Comparison of ENCODE assay signal across 11 cellular contexts in genomic region chr10:69968830-69969229, GRCh38.
DNase-seq lines count a peak whose midpoint lies in the region; ATAC-seq and TF ChIP-seq lines count a peak whose summit lies in the region.
"Had no signal": no experiment of that assay in that cellular context is flagged by ENCODE, and none has a peak within 500 bp of the region (broad histone marks: within the 10 kb centered on the region; RNA-seq: fewer than 3 reads in every experiment).

No MANE protein-coding gene starts in this region.

- no peaks in the 10 kb centered on the region for H3K36me3 ChIP-seq in mucosa of descending colon (ENCODE audit: low read depth)

- no peaks in the 10 kb centered on the region for H3K4me1 Mint-ChIP-seq in activated T-cell treated with anti-CD3 and anti-CD28 coated beads, Interleukin-2, amount 50 U/mL, for 72 hours (ENCODE audit: low read depth)

- ATAC-seq in mucosa of descending colon = no peak
- no peak for ATAC-seq in activated T-cell treated with anti-CD3 and anti-CD28 coated beads, Interleukin-2, amount 50 U/mL, for 72 hours (replicated peaks in 1 of 2)
- ATAC-seq: sciatic nerve had no signal

- no peaks in the 10 kb centered on the region for H3K9me3 ChIP-seq in mucosa of descending colon

- no peaks in the 10 kb centered on the region for H3K9me3 Mint-ChIP-seq in activated T-cell treated with anti-CD3 and anti-CD28 coated beads, Interleukin-2, amount 50 U/mL, for 72 hours

- intact Hi-C loops in mucosa of descending colon (cut with DNase I, micrococcal nuclease) = no loop called here

- no peak overlapping the region for H3K4me3 Mint-ChIP-seq in activated T-cell treated with anti-CD3 and anti-CD28 coated beads, Interleukin-2, amount 50 U/mL, for 72 hours

- H3K4me3 ChIP-seq in epithelial cell of esophagus (ENCODE audit: low read length) = no peak overlapping the region
- no peak overlapping the region for H3K4me3 ChIP-seq in mucosa of descending colon

- H3K27me3 Mint-ChIP-seq in activated T-cell treated with anti-CD3 and anti-CD28 coated beads, Interleukin-2, amount 50 U/mL, for 72 hours (ENCODE audit: low read depth) = peaks cover 19% of the 10 kb centered on the region

- H3K27ac Mint-ChIP-seq in activated T-cell treated with anti-CD3 and anti-CD28 coated beads, Interleukin-2, amount 50 U/mL, for 72 hours = no peak overlapping the region

- TF ChIP-seq CTCF in epithelial cell of esophagus (IDR thresholded peaks at IDR 0.05; ENCODE audit: insufficient read depth, low read depth, low read length, missing control alignments) = peak; percentile 54
- no peak for TF ChIP-seq CTCF in mucosa of descending colon (IDR thresholded peaks at IDR 0.05)

- H3K36me3 Mint-ChIP-seq in activated T-cell treated with anti-CD3 and anti-CD28 coated beads, Interleukin-2, amount 50 U/mL, for 72 hours (ENCODE audit: insufficient read depth in 2 of 2) = no peaks in the 10 kb centered on the region

- no peaks in the 10 kb centered on the region for H3K4me1 ChIP-seq in mucosa of descending colon (ENCODE audit: low read depth)

- DNase-seq in NCI-H2107 treated with DMSO at 0.1 percent for 48 hours (lab: John Stamatoyannopoulos, UW; ENCODE audit: unreplicated experiment) (peak; percentile 36), NCI-H2107 (lab: John Stamatoyannopoulos, UW) (no peak), NCI-H82 (lab: John Stamatoyannopoulos, UW) (peak; percentile 22), epithelial cell of esophagus (ENCODE audit: low read depth) (peak; percentile 54), renal cortical epithelial cell (ENCODE audit: low read depth) (peak; percentile 6), mucosa of descending colon (no peak)
- DNase-seq in stimulated activated CD4-positive, alpha-beta T cell treated with anti-CD3 and anti-CD28 coated beads, Interleukin-4, amount 100 ng/mL, for 4 hours = no peak
- no peak for DNase-seq in activated T-cell treated with anti-CD3 and anti-CD28 coated beads, Interleukin-2, amount 50 U/mL, for 72 hours
- DNase-seq: activated CD8-positive, alpha-beta memory T cell treated with anti-CD3 and anti-CD28 coated beads, Interleukin-2, amount 50 U/mL, for 4 hours; dermis blood vessel endothelial cell had no signal

Comparison
In these comparisons a context has a peak if more than half of its experiments do, and no peak if none do; other contexts are left out.
1. DNase-seq: peak in NCI-H2107 treated with DMSO at 0.1 percent for 48 hours (single experiment), NCI-H82 (single experiment), epithelial cell of esophagus (single experiment) and renal cortical epithelial cell (single experiment); none in NCI-H2107 (single experiment), stimulated activated CD4-positive, alpha-beta T cell treated with anti-CD3 and anti-CD28 coated beads, Interleukin-4, amount 100 ng/mL, for 4 hours (0 of 2), mucosa of descending colon (0 of 3) and activated T-cell treated with anti-CD3 and anti-CD28 coated beads, Interleukin-2, amount 50 U/mL, for 72 hours (0 of 2).